ENCODE assay signal across 12 cellular contexts in the genomic region with DNA sequence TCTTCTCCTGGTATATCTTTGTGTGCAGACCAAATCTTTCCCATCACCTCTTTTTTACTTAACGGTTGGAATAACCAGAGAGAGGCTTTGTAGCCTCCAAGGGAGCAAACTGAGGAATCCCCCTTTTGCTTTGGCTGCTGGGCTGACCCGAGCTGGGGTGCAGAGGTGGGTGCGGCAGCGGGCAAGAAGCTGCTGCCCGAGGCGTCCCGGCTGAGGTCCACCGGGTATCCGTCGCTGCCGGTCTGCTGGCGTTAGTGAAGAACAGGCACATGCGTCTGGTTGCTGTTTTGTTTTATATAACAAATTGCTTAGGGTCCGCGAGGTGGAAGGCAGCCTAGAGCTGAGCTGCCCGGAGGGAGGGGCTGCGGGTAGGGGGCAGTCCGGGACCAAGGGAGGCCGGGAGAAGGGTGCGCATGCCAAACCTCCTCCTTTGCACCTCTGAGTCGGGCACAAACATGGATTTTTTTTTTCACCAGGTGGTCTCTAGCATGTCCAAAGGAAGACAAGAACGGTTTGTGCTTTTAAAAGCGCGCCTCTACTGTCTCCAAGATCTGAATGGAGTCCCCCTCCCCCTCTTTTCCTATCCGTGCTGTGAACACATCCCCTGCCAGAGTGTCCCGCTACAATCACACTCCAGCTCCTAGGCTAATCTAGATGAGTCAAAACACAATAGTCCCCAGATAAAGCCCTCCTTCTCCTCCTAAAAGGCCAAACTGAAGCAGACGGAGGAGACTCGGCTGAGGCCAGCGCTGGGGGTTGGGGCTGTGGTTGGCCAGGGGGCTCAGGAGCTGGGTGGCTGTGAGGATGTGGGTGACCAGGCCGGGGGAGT. TPM values are rescaled to one million over a fixed set of nuclear protein-coding genes. Genes with fewer than 3 reads are reported as not detected.
DNase-seq lines count a peak whose midpoint lies in the region; ATAC-seq and TF ChIP-seq lines count a peak whose summit lies in the region.
"Had no signal": no experiment of that assay in that cellular context is flagged by ENCODE, and none has a peak within 500 bp of the region (broad histone marks: within the 10 kb centered on the region; RNA-seq: fewer than 3 reads in every experiment).

No MANE protein-coding gene starts in this region.

- H3K4me3 Mint-ChIP-seq in activated CD8-positive, alpha-beta T cell treated with anti-CD3 and anti-CD28 coated beads, Interleukin-2, amount 10 ng/mL, durations not matched to agents 7 days and 5 days, result peak overlapping the region; percentile 5
- no peak overlapping the region for H3K4me3 Mint-ChIP-seq in activated CD8-positive, alpha-beta T cell treated with anti-CD3 and anti-CD28 coated beads for 36 hours
- no peak overlapping the region for H3K4me3 Mint-ChIP-seq in stimulated activated naive B cell treated with anti-CD40 and anti-IgM and Interleukin-4, amounts not matched to agents 10 μg/mL and 1 μg/mL and 100 μg/mL, for 72 hours

- CTCF ChIA-PET in activated CD8-positive, alpha-beta T cell treated with anti-CD3 and anti-CD28 coated beads, Interleukin-2, amount 10 ng/mL, durations not matched to agents 7 days and 5 days (lab: Charles Lee), result no interaction called here
- CTCF ChIA-PET in activated CD8-positive, alpha-beta T cell treated with anti-CD3 and anti-CD28 coated beads for 36 hours (lab: Charles Lee), result no interaction called here

- intact Hi-C loops in activated CD8-positive, alpha-beta T cell treated with anti-CD3 and anti-CD28 coated beads for 36 hours (cut with micrococcal nuclease), result loop anchor here (5.0 to 10.0 kb wide), 3 partner anchors 175 to 1157 kb away; no protein-coding TSS in a partner anchor

- H3K27me3 Mint-ChIP-seq in activated CD8-positive, alpha-beta T cell treated with anti-CD3 and anti-CD28 coated beads, Interleukin-2, amount 10 ng/mL, durations not matched to agents 7 days and 5 days (ENCODE audit: low read depth), result peaks cover 80% of the 10 kb centered on the region
- peaks cover 64% of the 10 kb centered on the region for H3K27me3 Mint-ChIP-seq in activated CD8-positive, alpha-beta T cell treated with anti-CD3 and anti-CD28 coated beads for 36 hours
- peaks cover 73 to 94% of the 10 kb centered on the region in 2 donors for H3K27me3 Mint-ChIP-seq in stimulated activated naive B cell treated with anti-CD40 and anti-IgM and Interleukin-4, amounts not matched to agents 10 μg/mL and 1 μg/mL and 100 μg/mL, for 72 hours

- no peak for DNase-seq in activated CD8-positive, alpha-beta T cell treated with anti-CD3 and anti-CD28 coated beads, Interleukin-2, amount 10 ng/mL, durations not matched to agents 7 days and 5 days
- DNase-seq in activated CD8-positive, alpha-beta T cell treated with anti-CD3 and anti-CD28 coated beads for 36 hours, result no peak
- DNase-seq in activated T-cell treated with anti-CD3 and anti-CD28 coated beads, Interleukin-2, amount 50 U/mL, for 48 hours, result peak; percentile 41
- DNase-seq in islet precursor cell (peak; percentile 69), NCI-H2107 (lab: John Stamatoyannopoulos, UW) (no peak), NK-92 (lab: John Stamatoyannopoulos, UW; ENCODE audit: unreplicated experiment) (no peak)
- DNase-seq in stimulated activated naive B cell treated with anti-CD40 and anti-IgM and Interleukin-4, amounts not matched to agents 10 μg/mL and 1 μg/mL and 100 μg/mL, for 72 hours, result no peak
- DNase-seq: NCI-H1694, occipital lobe had no signal

- no peaks in the 10 kb centered on the region for H3K9me3 Mint-ChIP-seq in activated CD8-positive, alpha-beta T cell treated with anti-CD3 and anti-CD28 coated beads, Interleukin-2, amount 10 ng/mL, durations not matched to agents 7 days and 5 days (ENCODE audit: insufficient read depth)
- H3K9me3 Mint-ChIP-seq in activated CD8-positive, alpha-beta T cell treated with anti-CD3 and anti-CD28 coated beads for 36 hours, result no peaks in the 10 kb centered on the region
- H3K9me3 Mint-ChIP-seq in stimulated activated naive B cell treated with anti-CD40 and anti-IgM and Interleukin-4, amounts not matched to agents 10 μg/mL and 1 μg/mL and 100 μg/mL, for 72 hours, result peaks cover 0 to 4% of the 10 kb centered on the region in 2 donors

- TF ChIP-seq CTCF in activated CD8-positive, alpha-beta T cell treated with anti-CD3 and anti-CD28 coated beads for 36 hours (IDR thresholded peaks at IDR 0.05), result no peak

- H3K27ac Mint-ChIP-seq in activated CD8-positive, alpha-beta T cell treated with anti-CD3 and anti-CD28 coated beads, Interleukin-2, amount 10 ng/mL, durations not matched to agents 7 days and 5 days, result no peak overlapping the region
- no peak overlapping the region for H3K27ac Mint-ChIP-seq in activated CD8-positive, alpha-beta T cell treated with anti-CD3 and anti-CD28 coated beads for 36 hours
- peak overlapping the region; percentile 78 for H3K27ac Mint-ChIP-seq in stimulated activated naive B cell treated with anti-CD40 and anti-IgM and Interleukin-4, amounts not matched to agents 10 μg/mL and 1 μg/mL and 100 μg/mL, for 72 hours

- H3K36me3 Mint-ChIP-seq in activated CD8-positive, alpha-beta T cell treated with anti-CD3 and anti-CD28 coated beads, Interleukin-2, amount 10 ng/mL, durations not matched to agents 7 days and 5 days (ENCODE audit: low read depth), result peaks cover 8% of the 10 kb centered on the region
- H3K36me3 Mint-ChIP-seq in activated CD8-positive, alpha-beta T cell treated with anti-CD3 and anti-CD28 coated beads for 36 hours (ENCODE audit: low read depth), result no peaks in the 10 kb centered on the region
- peaks cover 4 to 14% of the 10 kb centered on the region in 2 donors for H3K36me3 Mint-ChIP-seq in stimulated activated naive B cell treated with anti-CD40 and anti-IgM and Interleukin-4, amounts not matched to agents 10 μg/mL and 1 μg/mL and 100 μg/mL, for 72 hours

- POLR2A ChIA-PET in activated CD8-positive, alpha-beta T cell treated with anti-CD3 and anti-CD28 coated beads, Interleukin-2, amount 10 ng/mL, durations not matched to agents 7 days and 5 days (lab: Charles Lee), result interaction anchor here (0.6 kb wide), 1 partner anchor 13 kb away, joined by 4 read pairs; no protein-coding TSS in a partner anchor
- POLR2A ChIA-PET in activated CD8-positive, alpha-beta T cell treated with anti-CD3 and anti-CD28 coated beads for 36 hours (lab: Charles Lee), result no interaction called here

- ATAC-seq in activated CD8-positive, alpha-beta T cell treated with anti-CD3 and anti-CD28 coated beads, Interleukin-2, amount 10 ng/mL, durations not matched to agents 7 days and 5 days, result no peak
- ATAC-seq in activated CD8-positive, alpha-beta T cell treated with anti-CD3 and anti-CD28 coated beads for 36 hours, result no peak
- ATAC-seq in stimulated activated naive B cell treated with anti-CD40 and anti-IgM and Interleukin-4, amounts not matched to agents 10 μg/mL and 1 μg/mL and 100 μg/mL, for 72 hours (replicated peaks), result no peak
- ATAC-seq in GM19395 (IDR thresholded peaks at IDR 0.05; ENCODE audit: unreplicated experiment), result no peak
- ATAC-seq: left lobe of liver, Right ventricle myocardium inferior had no signal

- peaks cover 66% of the 10 kb centered on the region for H3K4me1 Mint-ChIP-seq in activated CD8-positive, alpha-beta T cell treated with anti-CD3 and anti-CD28 coated beads, Interleukin-2, amount 10 ng/mL, durations not matched to agents 7 days and 5 days (ENCODE audit: low read depth)
- peaks cover 58% of the 10 kb centered on the region for H3K4me1 Mint-ChIP-seq in activated CD8-positive, alpha-beta T cell treated with anti-CD3 and anti-CD28 coated beads for 36 hours (ENCODE audit: low read depth)
- peaks cover 52 to 78% of the 10 kb centered on the region in 2 donors for H3K4me1 Mint-ChIP-seq in stimulated activated naive B cell treated with anti-CD40 and anti-IgM and Interleukin-4, amounts not matched to agents 10 μg/mL and 1 μg/mL and 100 μg/mL, for 72 hours

RNA-seq across cellular contexts. Expression of a gene that starts 6.8 kb away (rescaled TPM):
- total RNA-seq in activated CD8-positive, alpha-beta T cell treated with anti-CD3 and anti-CD28 coated beads, Interleukin-2, amount 10 ng/mL, durations not matched to agents 7 days and 5 days, result 10 to 100 TPM; 42.5 to 44.9 TPM
- total RNA-seq in activated CD8-positive, alpha-beta T cell treated with anti-CD3 and anti-CD28 coated beads for 36 hours, result 10 to 100 TPM; 24.4 to 27.2 TPM
- total RNA-seq: occipital lobe had no signal

Comparison
In these comparisons a context has a peak if more than half of its experiments do, and no peak if none do; other contexts are left out.
1. DNase-seq: peak in activated T-cell treated with anti-CD3 and anti-CD28 coated beads, Interleukin-2, amount 50 U/mL, for 48 hours (2 of 2) and islet precursor cell (single experiment); none in activated CD8-positive, alpha-beta T cell treated with anti-CD3 and anti-CD28 coated beads, Interleukin-2, amount 10 ng/mL, durations not matched to agents 7 days and 5 days (single experiment), activated CD8-positive, alpha-beta T cell treated with anti-CD3 and anti-CD28 coated beads for 36 hours (single experiment), stimulated activated naive B cell treated with anti-CD40 and anti-IgM and Interleukin-4, amounts not matched to agents 10 μg/mL and 1 μg/mL and 100 μg/mL, for 72 hours (single experiment), NCI-H2107 (single experiment) and NK-92 (single experiment).